In genomic region chr14:71475916-71476315, GRCh38 we compare ENCODE assay signal across 30 cellular contexts.
DNase-seq lines count a peak whose midpoint lies in the region; ATAC-seq and TF ChIP-seq lines count a peak whose summit lies in the region.
"Had no signal": no experiment of that assay in that cellular context is flagged by ENCODE, and none has a peak within 500 bp of the region (broad histone marks: within the 10 kb centered on the region; RNA-seq: fewer than 3 reads in every experiment).

No MANE protein-coding gene starts in this region.

- no peak overlapping the region for H3K27ac ChIP-seq in HEK293 (ENCODE audit: extremely low read depth, low read depth, low read length)
- no peak overlapping the region for H3K27ac ChIP-seq in naive thymus-derived CD4-positive, alpha-beta T cell (ENCODE audit: low read depth, low read length)
- H3K27ac ChIP-seq: 22Rv1, esophagus muscularis mucosa, foreskin keratinocyte, parathyroid adenoma, right atrium auricular region, spleen, thoracic aorta, vagina had no signal

- H3K4me3 ChIP-seq in HEK293 (ENCODE audit: low read depth, low read length): no peak overlapping the region
- H3K4me3 ChIP-seq in naive thymus-derived CD4-positive, alpha-beta T cell (ENCODE audit: low read length): no peak overlapping the region
- H3K4me3 ChIP-seq: esophagus muscularis mucosa, right atrium auricular region, spleen, thoracic aorta, vagina had no signal

- CTCF ChIA-PET in HEK293 (lab: Yijun Ruan, JAX): no interaction called here
- CTCF ChIA-PET in activated CD8-positive, alpha-beta T cell treated with anti-CD3 and anti-CD28 coated beads, Interleukin-2, amount 10 ng/mL, durations not matched to agents 7 days and 5 days (lab: Charles Lee): interaction anchor here (0.6 to 1.3 kb wide), 2 partner anchors 277 to 338 kb away, joined by 3 read pairs; no protein-coding TSS in a partner anchor
- CTCF ChIA-PET in naive thymus-derived CD4-positive, alpha-beta T cell (lab: Charles Lee): no interaction called here

- peaks cover 43% of the 10 kb centered on the region for H3K4me1 Mint-ChIP-seq in activated CD8-positive, alpha-beta T cell treated with anti-CD3 and anti-CD28 coated beads, Interleukin-2, amount 10 ng/mL, durations not matched to agents 7 days and 5 days (ENCODE audit: low read depth)
- peaks cover 38% of the 10 kb centered on the region for H3K4me1 Mint-ChIP-seq in stimulated activated effector memory CD8-positive, alpha-beta T cell treated with anti-CD3 and anti-CD28 coated beads, Interleukin-12 subunit alpha, Interleukin-12 subunit beta, amount 100 ng/mL, for 72 hours
- H3K4me1 Mint-ChIP-seq in naive thymus-derived CD4-positive, alpha-beta T cell: peaks cover 10 to 56% (median 50%) of the 10 kb centered on the region in 7 donors

- peak; percentile 64 for ATAC-seq in activated CD8-positive, alpha-beta T cell treated with anti-CD3 and anti-CD28 coated beads, Interleukin-2, amount 10 ng/mL, durations not matched to agents 7 days and 5 days
- peak; percentile 61 for ATAC-seq in stimulated activated effector memory CD8-positive, alpha-beta T cell treated with anti-CD3 and anti-CD28 coated beads, Interleukin-12 subunit alpha, Interleukin-12 subunit beta, amount 100 ng/mL, for 72 hours
- no peak for ATAC-seq in naive thymus-derived CD4-positive, alpha-beta T cell
- ATAC-seq: foreskin keratinocyte, SK-N-SH treated with all-trans-retinoic acid at 6 μM for 48 hours, T-helper 17 cell had no signal

- H3K36me3 ChIP-seq in HEK293 (ENCODE audit: control insufficient read depth in 2 of 2, insufficient read depth in 1 of 2, low read length in 2 of 2): no peaks in the 10 kb centered on the region
- no peaks in the 10 kb centered on the region for H3K36me3 ChIP-seq in naive thymus-derived CD4-positive, alpha-beta T cell (ENCODE audit: control insufficient read depth in 2 of 3, insufficient read depth in 3 of 3, low read length in 3 of 3)
- H3K36me3 ChIP-seq: esophagus muscularis mucosa, right atrium auricular region, spleen, thoracic aorta, vagina had no signal

- DNase-seq in DMS53 (lab: John Stamatoyannopoulos, UW): peak; percentile 11
- DNase-seq in DMS53 treated with DMSO at 0.1 percent for 48 hours (lab: John Stamatoyannopoulos, UW; ENCODE audit: unreplicated experiment): no peak
- peak; percentile 37 for DNase-seq in activated CD8-positive, alpha-beta T cell treated with anti-CD3 and anti-CD28 coated beads, Interleukin-2, amount 10 ng/mL, durations not matched to agents 7 days and 5 days
- DNase-seq in stimulated activated effector memory CD8-positive, alpha-beta T cell treated with anti-CD3 and anti-CD28 coated beads, Interleukin-12 subunit alpha, Interleukin-12 subunit beta, amount 100 ng/mL, for 72 hours (ENCODE audit: low spot score in 2 of 2): peak in 1 of 2 donors; percentile 44
- no peak for DNase-seq in stimulated activated CD4-positive, alpha-beta T cell treated with anti-CD3 and anti-CD28 coated beads, Interleukin-4, amount 100 ng/mL, for 4 hours
- DNase-seq in naive thymus-derived CD4-positive, alpha-beta T cell: no peak
- no peak for DNase-seq in NCI-H1694 (lab: John Stamatoyannopoulos, UW)
- DNase-seq: activated CD4-positive, alpha-beta T cell treated with anti-CD3 and anti-CD28 coated beads for 1 hour; central memory CD4-positive, alpha-beta T cell; endodermal cell; foreskin keratinocyte; GOT3; NCI-H1105 treated with DMSO at 0.1 percent for 48 hours; NCI-H2081; NCI-H446 treated with DMSO at 0.1 percent for 48 hours; OCI-M1; spleen; T-helper 17 cell had no signal

- H3K27me3 ChIP-seq in naive thymus-derived CD4-positive, alpha-beta T cell (ENCODE audit: control insufficient read depth in 2 of 2, insufficient read depth in 2 of 2, low read length in 2 of 2): no peaks in the 10 kb centered on the region
- H3K27me3 ChIP-seq: esophagus muscularis mucosa, foreskin keratinocyte, right atrium auricular region, spleen, vagina had no signal

- no peak for TF ChIP-seq CTCF in HEK293 (tag by site-specific recombination; IDR thresholded peaks at IDR 0.05)

- H3K4me1 ChIP-seq in HEK293 (ENCODE audit: control insufficient read depth, insufficient read depth, low read length): peaks cover 9% of the 10 kb centered on the region; the same call in 1 of the 2 replicates
- H3K4me1 ChIP-seq in naive thymus-derived CD4-positive, alpha-beta T cell (ENCODE audit: control insufficient read depth in 2 of 2, insufficient read depth in 2 of 2, low read length in 2 of 2): no peaks in the 10 kb centered on the region
- H3K4me1 ChIP-seq: parathyroid adenoma, vagina had no signal

- POLR2A ChIA-PET in HEK293 (lab: Yijun Ruan, JAX): no interaction called here
- POLR2A ChIA-PET in activated CD8-positive, alpha-beta T cell treated with anti-CD3 and anti-CD28 coated beads, Interleukin-2, amount 10 ng/mL, durations not matched to agents 7 days and 5 days (lab: Charles Lee): interaction anchor here (0.6 kb wide), 2 partner anchors 46 to 155 kb away, joined by 3 read pairs; no protein-coding TSS in a partner anchor
- POLR2A ChIA-PET in naive thymus-derived CD4-positive, alpha-beta T cell (lab: Charles Lee): no interaction called here

- H3K27ac Mint-ChIP-seq in activated CD8-positive, alpha-beta T cell treated with anti-CD3 and anti-CD28 coated beads, Interleukin-2, amount 10 ng/mL, durations not matched to agents 7 days and 5 days: peak overlapping the region; percentile 18
- no peak overlapping the region for H3K27ac Mint-ChIP-seq in stimulated activated effector memory CD8-positive, alpha-beta T cell treated with anti-CD3 and anti-CD28 coated beads, Interleukin-12 subunit alpha, Interleukin-12 subunit beta, amount 100 ng/mL, for 72 hours
- peak overlapping the region in 2 of 9 donors; percentile 45 to 47 for H3K27ac Mint-ChIP-seq in naive thymus-derived CD4-positive, alpha-beta T cell
- H3K27ac Mint-ChIP-seq: activated naive CD4-positive, alpha-beta T cell treated with anti-CD3 and anti-CD28 coated beads, Interleukin-2, amount 50 U/mL, for 72 hours; dendritic cell treated with granulocyte-macrophage colony-stimulating factor and Interleukin-4, amounts not matched to agents 40 ng/mL and 50 ng/mL, for 4 days; endodermal cell had no signal

- peaks cover 6% of the 10 kb centered on the region for H3K36me3 Mint-ChIP-seq in activated CD8-positive, alpha-beta T cell treated with anti-CD3 and anti-CD28 coated beads, Interleukin-2, amount 10 ng/mL, durations not matched to agents 7 days and 5 days (ENCODE audit: low read depth)
- peaks cover 9% of the 10 kb centered on the region for H3K36me3 Mint-ChIP-seq in stimulated activated effector memory CD8-positive, alpha-beta T cell treated with anti-CD3 and anti-CD28 coated beads, Interleukin-12 subunit alpha, Interleukin-12 subunit beta, amount 100 ng/mL, for 72 hours
- peaks cover 4 to 5% (median 4%) of the 10 kb centered on the region in 5 donors for H3K36me3 Mint-ChIP-seq in naive thymus-derived CD4-positive, alpha-beta T cell

- no peak overlapping the region for H3K4me3 Mint-ChIP-seq in activated CD8-positive, alpha-beta T cell treated with anti-CD3 and anti-CD28 coated beads, Interleukin-2, amount 10 ng/mL, durations not matched to agents 7 days and 5 days
- H3K4me3 Mint-ChIP-seq in stimulated activated effector memory CD8-positive, alpha-beta T cell treated with anti-CD3 and anti-CD28 coated beads, Interleukin-12 subunit alpha, Interleukin-12 subunit beta, amount 100 ng/mL, for 72 hours: no peak overlapping the region
- no peak overlapping the region for H3K4me3 Mint-ChIP-seq in naive thymus-derived CD4-positive, alpha-beta T cell
- H3K4me3 Mint-ChIP-seq: CD14-positive monocyte; dendritic cell treated with granulocyte-macrophage colony-stimulating factor and Interleukin-4, amounts not matched to agents 40 ng/mL and 50 ng/mL, for 4 days; endodermal cell; IgD-negative memory B cell; T-helper 17 cell had no signal

- H3K27me3 Mint-ChIP-seq in activated CD8-positive, alpha-beta T cell treated with anti-CD3 and anti-CD28 coated beads, Interleukin-2, amount 10 ng/mL, durations not matched to agents 7 days and 5 days (ENCODE audit: low read depth): no peaks in the 10 kb centered on the region
- H3K27me3 Mint-ChIP-seq in naive thymus-derived CD4-positive, alpha-beta T cell: no peaks in the 10 kb centered on the region
- H3K27me3 Mint-ChIP-seq: dendritic cell treated with granulocyte-macrophage colony-stimulating factor and Interleukin-4, amounts not matched to agents 40 ng/mL and 50 ng/mL, for 4 days; IgD-negative memory B cell; T-helper 17 cell had no signal

- H3K9me3 Mint-ChIP-seq in activated CD8-positive, alpha-beta T cell treated with anti-CD3 and anti-CD28 coated beads, Interleukin-2, amount 10 ng/mL, durations not matched to agents 7 days and 5 days (ENCODE audit: insufficient read depth): no peaks in the 10 kb centered on the region
- H3K9me3 Mint-ChIP-seq in stimulated activated effector memory CD8-positive, alpha-beta T cell treated with anti-CD3 and anti-CD28 coated beads, Interleukin-12 subunit alpha, Interleukin-12 subunit beta, amount 100 ng/mL, for 72 hours: no peaks in the 10 kb centered on the region
- no peaks in the 10 kb centered on the region for H3K9me3 Mint-ChIP-seq in naive thymus-derived CD4-positive, alpha-beta T cell
- H3K9me3 Mint-ChIP-seq: activated naive CD4-positive, alpha-beta T cell treated with anti-CD3 and anti-CD28 coated beads, Interleukin-2, amount 50 U/mL, for 72 hours; CD14-positive monocyte; dendritic cell treated with granulocyte-macrophage colony-stimulating factor and Interleukin-4, amounts not matched to agents 40 ng/mL and 50 ng/mL, for 4 days; endodermal cell; IgD-negative memory B cell had no signal

- intact Hi-C loops in naive thymus-derived CD4-positive, alpha-beta T cell (cut with micrococcal nuclease): loop anchor here in 1 of 2 donors (5.0 kb wide), 1 partner anchor 334 kb away; no protein-coding TSS in a partner anchor

- no peaks in the 10 kb centered on the region for H3K9me3 ChIP-seq in HEK293 (ENCODE audit: control insufficient read depth, insufficient read depth, low read depth, low read length)
- H3K9me3 ChIP-seq in naive thymus-derived CD4-positive, alpha-beta T cell (ENCODE audit: control insufficient read depth in 2 of 3, low read length in 3 of 3): no peaks in the 10 kb centered on the region
- H3K9me3 ChIP-seq: esophagus muscularis mucosa, right atrium auricular region, spleen, thoracic aorta, vagina had no signal

TF ChIP-seq in HEK293, 187 proteins besides CTCF, POLR2A, EP300 and RAD21:
- TF ChIP-seq ZNF114 (tag by site-specific recombination; IDR thresholded peaks at IDR 0.05): no peak
- TF ChIP-seq PRDM1 (tag by site-specific recombination; IDR thresholded peaks at IDR 0.05): 0 out of 2 replicates have a peak, but pooled peaks have one; percentile 1

Comparison
In these comparisons a context has a peak if more than half of its experiments do, and no peak if none do; other contexts are left out.
1. DNase-seq: peak in DMS53 (single experiment) and activated CD8-positive, alpha-beta T cell treated with anti-CD3 and anti-CD28 coated beads, Interleukin-2, amount 10 ng/mL, durations not matched to agents 7 days and 5 days (single experiment); none in DMS53 treated with DMSO at 0.1 percent for 48 hours (single experiment), stimulated activated CD4-positive, alpha-beta T cell treated with anti-CD3 and anti-CD28 coated beads, Interleukin-4, amount 100 ng/mL, for 4 hours (0 of 2), naive thymus-derived CD4-positive, alpha-beta T cell (0 of 9) and NCI-H1694 (single experiment).